In the genomic region with DNA sequence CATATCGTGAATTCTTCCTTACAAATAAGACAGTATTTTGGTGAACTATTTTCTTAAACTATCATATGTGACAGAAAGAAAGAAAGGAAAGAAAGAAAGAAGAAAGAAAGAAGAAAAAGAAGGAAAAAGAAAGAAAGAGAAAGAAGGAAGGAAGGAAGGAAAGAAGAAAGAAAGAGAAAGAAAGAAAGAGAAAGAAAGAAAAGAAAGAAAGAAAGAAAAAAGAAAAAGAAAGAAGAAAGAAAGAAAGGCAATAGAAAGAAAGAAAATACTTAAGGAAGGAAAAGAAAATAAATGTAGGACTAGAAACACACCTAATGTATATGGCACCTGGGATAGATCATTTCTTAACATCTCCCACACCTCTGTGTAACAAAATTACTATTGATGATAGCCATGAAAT, we compare ENCODE assay signal across 19 cellular contexts.
DNase-seq lines count a peak whose midpoint lies in the region; ATAC-seq, FAIRE-seq and TF ChIP-seq lines count a peak whose summit lies in the region.
"Had no signal": no experiment of that assay in that cellular context is flagged by ENCODE, and none has a peak within 500 bp of the region (broad histone marks: within the 10 kb centered on the region; RNA-seq: fewer than 3 reads in every experiment).

No MANE protein-coding gene starts in this region.

- H3K4me1 ChIP-seq in HEK293 (ENCODE audit: control insufficient read depth, insufficient read depth, low read length) (no peaks in the 10 kb centered on the region), K562 (replicated peaks in 1 of 2; ENCODE audit: control insufficient read depth in 2 of 2, insufficient read depth in 2 of 2, low read length in 2 of 2) (no peaks in the 10 kb centered on the region), BE2C (no peaks in the 10 kb centered on the region)
- H3K4me1 ChIP-seq: BLaER1 treated with 17β-estradiol and CSF1 and Interleukin-3, amounts not matched to agents 10 nM and 100 nM had no signal

- H3K9me3 Mint-ChIP-seq in activated T-cell treated with anti-CD3 and anti-CD28 coated beads, Interleukin-2, amount 50 U/mL, for 72 hours = no peaks in the 10 kb centered on the region
- H3K9me3 Mint-ChIP-seq in activated T-cell treated with anti-CD3 and anti-CD28 coated beads, Interleukin-2, amount 50 U/mL, for 4 hours = no peaks in the 10 kb centered on the region
- H3K9me3 Mint-ChIP-seq: CD8-positive, alpha-beta T cell had no signal

- H3K9me1 ChIP-seq in K562 (ENCODE audit: control insufficient read depth, insufficient read depth, low read length) = no peaks in the 10 kb centered on the region

- H3K9ac ChIP-seq in K562 (ENCODE audit: insufficient read depth in 1 of 2, low read depth in 2 of 2, low read length in 2 of 2) = no peak overlapping the region
- H3K9ac ChIP-seq: BLaER1 treated with 17β-estradiol and CSF1 and Interleukin-3, amounts not matched to agents 10 nM and 100 nM; GM23248 had no signal

- ATAC-seq in activated T-cell treated with anti-CD3 and anti-CD28 coated beads, Interleukin-2, amount 50 U/mL, for 72 hours (replicated peaks in 1 of 2) = no peak
- no peak for ATAC-seq in activated T-cell treated with anti-CD3 and anti-CD28 coated beads, Interleukin-2, amount 50 U/mL, for 4 hours
- ATAC-seq in K562 (no peak), GM18511 (IDR thresholded peaks at IDR 0.05; ENCODE audit: unreplicated experiment) (no peak)
- ATAC-seq: CD8-positive, alpha-beta T cell; HCT116 had no signal

- no peaks in the 10 kb centered on the region for H3K4me1 Mint-ChIP-seq in activated T-cell treated with anti-CD3 and anti-CD28 coated beads, Interleukin-2, amount 50 U/mL, for 72 hours (ENCODE audit: low read depth)
- no peaks in the 10 kb centered on the region for H3K4me1 Mint-ChIP-seq in activated T-cell treated with anti-CD3 and anti-CD28 coated beads, Interleukin-2, amount 50 U/mL, for 4 hours (ENCODE audit: low read depth)

- FAIRE-seq in K562 (lab: Jason Lieb, UNC) = no peak
- FAIRE-seq: H54 had no signal

- no peak for TF ChIP-seq RAD21 in K562 (CRISPR knock-in tag; conservative IDR thresholded peaks at IDR 0.05 in 1 of 2, IDR thresholded peaks at IDR 0.05 in 1 of 2)

- no peaks in the 10 kb centered on the region for H3K27me3 Mint-ChIP-seq in activated T-cell treated with anti-CD3 and anti-CD28 coated beads, Interleukin-2, amount 50 U/mL, for 72 hours (ENCODE audit: low read depth)
- H3K27me3 Mint-ChIP-seq in activated T-cell treated with anti-CD3 and anti-CD28 coated beads, Interleukin-2, amount 50 U/mL, for 4 hours (ENCODE audit: low read depth) = peaks cover 2% of the 10 kb centered on the region

- no peak for DNase-seq in activated T-cell treated with anti-CD3 and anti-CD28 coated beads, Interleukin-2, amount 50 U/mL, for 72 hours
- DNase-seq in activated T-cell treated with anti-CD3 and anti-CD28 coated beads, Interleukin-2, amount 50 U/mL, for 4 hours = no peak
- DNase-seq in K562 (ENCODE audit: extremely low read depth in 1 of 4, low spot score in 3 of 4) (no peak), BE2C (no peak), NCI-H2081 (lab: John Stamatoyannopoulos, UW) (no peak)
- DNase-seq: AML-193; CD8-positive, alpha-beta T cell; COR-L47; DMS53; GF-D8; IMR-90; KG1 had no signal

- H3K79me2 ChIP-seq in K562 (ENCODE audit: control insufficient read depth, insufficient read depth, low read length) = no peaks in the 10 kb centered on the region

- H3K4me3 Mint-ChIP-seq in activated T-cell treated with anti-CD3 and anti-CD28 coated beads, Interleukin-2, amount 50 U/mL, for 72 hours = no peak overlapping the region
- H3K4me3 Mint-ChIP-seq in activated T-cell treated with anti-CD3 and anti-CD28 coated beads, Interleukin-2, amount 50 U/mL, for 4 hours = no peak overlapping the region
- H3K4me3 Mint-ChIP-seq: CD8-positive, alpha-beta T cell had no signal

- H3K4me2 ChIP-seq in K562 (ENCODE audit: insufficient read depth, low read length) = no peak overlapping the region
- H3K4me2 ChIP-seq: BLaER1 treated with 17β-estradiol and CSF1 and Interleukin-3, amounts not matched to agents 10 nM and 100 nM had no signal

- WGBS in K562 (ENCODE audit: insufficient coverage, low coverage, missing lambda C conversion rate) = 0% methylated on average over 1 of the region's 1 CpG

- intact Hi-C loops in K562 (cut with micrococcal nuclease) = no loop called here

- CTCF ChIA-PET in HEK293 (lab: Yijun Ruan, JAX) (no interaction called here), K562 (lab: Yijun Ruan, JAX; ENCODE audit: low intra/inter-chr PET ratio) (no interaction called here)

- H2AFZ ChIP-seq in K562 (ENCODE audit: low read depth, low read length) = no peak overlapping the region

- no peak for TF ChIP-seq POLR2A in K562 (conservative IDR thresholded peaks at IDR 0.05)

- peak overlapping the region; percentile 94 for H3K27ac Mint-ChIP-seq in activated T-cell treated with anti-CD3 and anti-CD28 coated beads, Interleukin-2, amount 50 U/mL, for 72 hours
- H3K27ac Mint-ChIP-seq: CD8-positive, alpha-beta T cell had no signal

- in situ Hi-C loops in K562 (cut with MboI) = no loop called here

- H3K27me3 ChIP-seq in K562 (ENCODE audit: control insufficient read depth in 2 of 2, insufficient read depth in 2 of 2, low read length in 2 of 2) (no peaks in the 10 kb centered on the region), BE2C (no peaks in the 10 kb centered on the region; the same call in 1 of the 2 replicates)
- H3K27me3 ChIP-seq: BLaER1 treated with 17β-estradiol and CSF1 and Interleukin-3, amounts not matched to agents 10 nM and 100 nM had no signal

- no TSS peak for BruUV-seq in K562 (replicated peaks; lab: Mats Ljungman, UMichigan)

- H3K9me3 ChIP-seq in HEK293 (ENCODE audit: control insufficient read depth, insufficient read depth, low read depth, low read length) (no peaks in the 10 kb centered on the region), K562 (replicated peaks; ENCODE audit: control insufficient read depth, insufficient read depth, low read depth, low read length) (no peaks in the 10 kb centered on the region), BE2C (no peaks in the 10 kb centered on the region)

- no peaks in the 10 kb centered on the region for H4K20me1 ChIP-seq in K562 (replicated peaks; ENCODE audit: control insufficient read depth, insufficient read depth, low read length)
- H4K20me1 ChIP-seq: BLaER1 treated with 17β-estradiol and CSF1 and Interleukin-3, amounts not matched to agents 10 nM and 100 nM had no signal

- H3K27ac ChIP-seq in HEK293 (ENCODE audit: extremely low read depth, low read depth, low read length) (no peak overlapping the region), K562 (ENCODE audit: extremely low read depth, low read depth, low read length) (no peak overlapping the region)
- H3K27ac ChIP-seq: 22Rv1; BLaER1 treated with 17β-estradiol and CSF1 and Interleukin-3, amounts not matched to agents 10 nM and 100 nM; GM23248 had no signal

- H3K36me3 ChIP-seq in HEK293 (ENCODE audit: control insufficient read depth in 2 of 2, insufficient read depth in 1 of 2, low read length in 2 of 2) (no peaks in the 10 kb centered on the region), K562 (ENCODE audit: control insufficient read depth, insufficient read depth, low read length) (no peaks in the 10 kb centered on the region), BE2C (no peaks in the 10 kb centered on the region)
- H3K36me3 ChIP-seq: BLaER1 treated with 17β-estradiol and CSF1 and Interleukin-3, amounts not matched to agents 10 nM and 100 nM had no signal

- no peak for TF ChIP-seq EP300 in K562 (IDR thresholded peaks at IDR 0.05; ENCODE audit: low read length)

- no peak for TF ChIP-seq CTCF in HEK293 (tag by site-specific recombination; IDR thresholded peaks at IDR 0.05)
- TF ChIP-seq CTCF in K562 (IDR thresholded peaks at IDR 0.05 in 2 of 3, conservative IDR thresholded peaks at IDR 0.05 in 1 of 3; ENCODE audit: insufficient read depth in 2 of 3, low read depth in 1 of 3, low read length in 3 of 3) = no peak
- no peak for TF ChIP-seq CTCF in BE2C (IDR thresholded peaks at IDR 0.05; ENCODE audit: low read depth, low read length)

- POLR2A ChIA-PET in HEK293 (lab: Yijun Ruan, JAX) = no interaction called here
- POLR2A ChIA-PET in K562 (lab: Yijun Ruan, JAX) = no interaction called here

- peaks cover 0 to 3% of the 10 kb centered on the region in 2 donors for H3K36me3 Mint-ChIP-seq in activated T-cell treated with anti-CD3 and anti-CD28 coated beads, Interleukin-2, amount 50 U/mL, for 72 hours (ENCODE audit: insufficient read depth in 2 of 2)
- H3K36me3 Mint-ChIP-seq in activated T-cell treated with anti-CD3 and anti-CD28 coated beads, Interleukin-2, amount 50 U/mL, for 4 hours (ENCODE audit: insufficient read depth) = no peaks in the 10 kb centered on the region
- H3K36me3 Mint-ChIP-seq: CD8-positive, alpha-beta T cell had no signal

- H3K4me3 ChIP-seq in HEK293 (ENCODE audit: low read depth, low read length) (no peak overlapping the region), K562 (no peak overlapping the region), BE2C (ENCODE audit: low read depth, low read length) (no peak overlapping the region)
- H3K4me3 ChIP-seq: BLaER1 treated with 17β-estradiol and CSF1 and Interleukin-3, amounts not matched to agents 10 nM and 100 nM; GM23248 had no signal

TF ChIP-seq in K562, 482 proteins besides CTCF, POLR2A, EP300 and RAD21:
- no peak for TF ChIP-seq ZFP1 (CRISPR knock-in tag; IDR thresholded peaks at IDR 0.05)
- peak; percentile 56 for TF ChIP-seq ZNF512 (tag; IDR thresholded peaks at IDR 0.05)
- TF ChIP-seq U2AF2 (optimal IDR thresholded peaks at IDR 0.05; ENCODE audit: low read depth, low read length) = peak; percentile 93
- TF ChIP-seq HNRNPL (IDR thresholded peaks at IDR 0.05; ENCODE audit: low read depth, low read length) = no peak
- TF ChIP-seq TCF3 (CRISPR knock-in tag; IDR thresholded peaks at IDR 0.05) = no peak
- peak; percentile 85 for TF ChIP-seq U2AF1 (optimal IDR thresholded peaks at IDR 0.05; ENCODE audit: low read depth, low read length)
